Comparison of ENCODE assay signal across 20 cellular contexts in genomic region chr2:158530829-158531228, GRCh38.
"Had no signal": no experiment of that assay in that cellular context is flagged by ENCODE, and none has a peak within 500 bp of the region (broad histone marks: within the 10 kb centered on the region; RNA-seq: fewer than 3 reads in every experiment).

No MANE protein-coding gene starts in this region.

- H3K4me1 ChIP-seq: left lung, spleen, upper lobe of right lung had no signal

- H3K9me3 ChIP-seq: left lung, spleen, upper lobe of right lung had no signal

- H3K4me3 Mint-ChIP-seq: activated CD4-positive, alpha-beta memory T cell treated with anti-CD3 and anti-CD28 coated beads, Interleukin-2, amount 10 ng/mL, durations not matched to agents 7 days and 5 days; activated naive CD8-positive, alpha-beta T cell treated with anti-CD3 and anti-CD28 coated beads for 36 hours; activated T-helper 17 cell treated with anti-CD3 and anti-CD28 coated beads, Interleukin-2, amount 50 U/mL, for 72 hours; effector memory CD8-positive, alpha-beta T cell; nephron progenitor cell; stimulated activated memory B cell treated with anti-CD40 and anti-IgM and Interleukin-4, amounts not matched to agents 10 μg/mL and 1 μg/mL and 100 μg/mL, for 72 hours had no signal

- DNase-seq: activated CD4-positive, alpha-beta memory T cell treated with anti-CD3 and anti-CD28 coated beads, Interleukin-2, amount 10 ng/mL, durations not matched to agents 7 days and 5 days; activated CD4-positive, alpha-beta T cell treated with anti-CD3 and anti-CD28 coated beads for 48 hours; activated naive CD4-positive, alpha-beta T cell; activated naive CD8-positive, alpha-beta T cell treated with anti-CD3 and anti-CD28 coated beads for 36 hours; activated T-cell treated with anti-CD3 and anti-CD28 coated beads, Interleukin-2, amount 50 U/mL, for 1 hour; amygdala; effector memory CD8-positive, alpha-beta T cell; foreskin fibroblast; hippocampal formation; left lung; mammary epithelial cell; nephron progenitor cell; nucleus accumbens; spleen; stimulated activated CD4-positive, alpha-beta T cell treated with anti-CD3 and anti-CD28 coated beads, Interleukin-4, amount 100 ng/mL, for 4 hours; upper lobe of right lung had no signal

- H3K36me3 ChIP-seq: cardiac muscle cell, left lung, upper lobe of right lung had no signal

- H3K27ac Mint-ChIP-seq: activated CD4-positive, alpha-beta memory T cell treated with anti-CD3 and anti-CD28 coated beads, Interleukin-2, amount 10 ng/mL, durations not matched to agents 7 days and 5 days; activated naive CD8-positive, alpha-beta T cell treated with anti-CD3 and anti-CD28 coated beads for 36 hours; activated T-helper 17 cell treated with anti-CD3 and anti-CD28 coated beads, Interleukin-2, amount 50 U/mL, for 72 hours; effector memory CD8-positive, alpha-beta T cell; nephron progenitor cell; stimulated activated memory B cell treated with anti-CD40 and anti-IgM and Interleukin-4, amounts not matched to agents 10 μg/mL and 1 μg/mL and 100 μg/mL, for 72 hours had no signal

- ATAC-seq: activated T-helper 17 cell treated with anti-CD3 and anti-CD28 coated beads, Interleukin-2, amount 50 U/mL, for 72 hours; effector memory CD8-positive, alpha-beta T cell; left lung; stimulated activated memory B cell treated with anti-CD40 and anti-IgM and Interleukin-4, amounts not matched to agents 10 μg/mL and 1 μg/mL and 100 μg/mL, for 72 hours; upper lobe of right lung had no signal

- H3K4me1 Mint-ChIP-seq: activated CD4-positive, alpha-beta memory T cell treated with anti-CD3 and anti-CD28 coated beads, Interleukin-2, amount 10 ng/mL, durations not matched to agents 7 days and 5 days; activated T-helper 17 cell treated with anti-CD3 and anti-CD28 coated beads, Interleukin-2, amount 50 U/mL, for 72 hours; stimulated activated memory B cell treated with anti-CD40 and anti-IgM and Interleukin-4, amounts not matched to agents 10 μg/mL and 1 μg/mL and 100 μg/mL, for 72 hours had no signal

- H3K27me3 Mint-ChIP-seq: activated CD4-positive, alpha-beta memory T cell treated with anti-CD3 and anti-CD28 coated beads, Interleukin-2, amount 10 ng/mL, durations not matched to agents 7 days and 5 days; activated naive CD8-positive, alpha-beta T cell treated with anti-CD3 and anti-CD28 coated beads for 36 hours; activated T-helper 17 cell treated with anti-CD3 and anti-CD28 coated beads, Interleukin-2, amount 50 U/mL, for 72 hours; effector memory CD8-positive, alpha-beta T cell; stimulated activated memory B cell treated with anti-CD40 and anti-IgM and Interleukin-4, amounts not matched to agents 10 μg/mL and 1 μg/mL and 100 μg/mL, for 72 hours had no signal

- H3K36me3 Mint-ChIP-seq: activated naive CD8-positive, alpha-beta T cell treated with anti-CD3 and anti-CD28 coated beads for 36 hours; stimulated activated memory B cell treated with anti-CD40 and anti-IgM and Interleukin-4, amounts not matched to agents 10 μg/mL and 1 μg/mL and 100 μg/mL, for 72 hours had no signal

- H3K4me3 ChIP-seq: cardiac muscle cell, left lung, spleen, upper lobe of right lung had no signal

- H3K9me3 Mint-ChIP-seq: activated CD4-positive, alpha-beta memory T cell treated with anti-CD3 and anti-CD28 coated beads, Interleukin-2, amount 10 ng/mL, durations not matched to agents 7 days and 5 days; activated naive CD8-positive, alpha-beta T cell treated with anti-CD3 and anti-CD28 coated beads for 36 hours; activated T-helper 17 cell treated with anti-CD3 and anti-CD28 coated beads, Interleukin-2, amount 50 U/mL, for 72 hours; effector memory CD8-positive, alpha-beta T cell; stimulated activated memory B cell treated with anti-CD40 and anti-IgM and Interleukin-4, amounts not matched to agents 10 μg/mL and 1 μg/mL and 100 μg/mL, for 72 hours had no signal

- H3K27ac ChIP-seq: cardiac muscle cell, spleen, upper lobe of right lung had no signal

- H3K27me3 ChIP-seq: cardiac muscle cell, left lung, spleen, upper lobe of right lung had no signal

- FAIRE-seq: keratinocyte had no signal
